ENCODE assay signal across 9 cellular contexts in the genomic region with DNA sequence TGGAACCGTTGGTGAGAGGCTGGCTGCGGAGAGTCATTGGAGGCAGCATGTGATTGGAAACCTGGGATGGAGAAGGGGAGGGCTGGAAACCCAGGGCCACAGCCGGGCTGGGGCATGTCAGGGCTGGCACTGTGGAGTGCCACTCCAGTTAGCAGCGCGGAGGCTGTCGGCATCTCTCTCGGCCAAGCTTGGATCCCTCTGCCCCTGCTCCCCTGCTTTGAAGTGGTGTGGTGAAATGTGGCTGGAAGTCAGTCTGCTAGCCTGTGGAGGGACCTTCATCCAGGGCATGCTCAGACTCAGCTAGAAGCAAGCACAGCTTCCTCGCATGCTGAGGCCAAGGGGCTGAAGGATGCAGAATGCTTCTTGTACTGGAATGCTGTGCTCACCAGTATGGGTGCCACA. TPM values are rescaled to one million over a fixed set of nuclear protein-coding genes. Genes with fewer than 3 reads are reported as not detected.
DNase-seq lines count a peak whose midpoint lies in the region; ATAC-seq and TF ChIP-seq lines count a peak whose summit lies in the region.
"Had no signal": no experiment of that assay in that cellular context is flagged by ENCODE, and none has a peak within 500 bp of the region (broad histone marks: within the 10 kb centered on the region; RNA-seq: fewer than 3 reads in every experiment).

No MANE protein-coding gene starts in this region.

- peaks cover 0 to 7% (median 1%) of the 10 kb centered on the region in 11 donors for H3K9me3 Mint-ChIP-seq in naive thymus-derived CD4-positive, alpha-beta T cell
- H3K9me3 Mint-ChIP-seq in activated CD8-positive, alpha-beta T cell treated with anti-CD3 and anti-CD28 coated beads for 36 hours, result no peaks in the 10 kb centered on the region

- H3K27ac Mint-ChIP-seq in naive thymus-derived CD4-positive, alpha-beta T cell, result peak overlapping the region in 7 of 9 donors; percentile 11 to 73 (median 54)
- no peak overlapping the region for H3K27ac Mint-ChIP-seq in activated CD8-positive, alpha-beta T cell treated with anti-CD3 and anti-CD28 coated beads for 36 hours

- peak; percentile 34 for DNase-seq in AG20443 (ENCODE audit: low spot score)
- DNase-seq in NCI-H1694 (lab: John Stamatoyannopoulos, UW), result peak; percentile 71
- peak; percentile 53 for DNase-seq in cerebellum (ENCODE audit: low spot score)
- DNase-seq in naive thymus-derived CD4-positive, alpha-beta T cell, result no peak
- DNase-seq in activated CD8-positive, alpha-beta memory T cell treated with anti-CD3 and anti-CD28 coated beads for 24 hours, result no peak
- no peak for DNase-seq in activated CD8-positive, alpha-beta T cell treated with anti-CD3 and anti-CD28 coated beads for 36 hours
- DNase-seq: SW 1271 had no signal

- CTCF ChIA-PET in naive thymus-derived CD4-positive, alpha-beta T cell (lab: Charles Lee), result interaction anchor here (0.6 to 1.0 kb wide), 3 partner anchors 15 to 54 kb away, joined by 3 to 4 read pairs (median 3); no protein-coding TSS in a partner anchor
- CTCF ChIA-PET in activated CD8-positive, alpha-beta T cell treated with anti-CD3 and anti-CD28 coated beads for 36 hours (lab: Charles Lee), result interaction anchor here (1.0 to 1.3 kb wide), 2 partner anchors 17 to 161 kb away, joined by 3 to 4 read pairs; no protein-coding TSS in a partner anchor

- no peak overlapping the region for H3K27ac ChIP-seq in naive thymus-derived CD4-positive, alpha-beta T cell (ENCODE audit: low read depth, low read length)

- H3K4me3 Mint-ChIP-seq in naive thymus-derived CD4-positive, alpha-beta T cell, result peak overlapping the region in 8 of 10 donors; percentile 27 to 73 (median 58)
- no peak overlapping the region for H3K4me3 Mint-ChIP-seq in activated CD8-positive, alpha-beta T cell treated with anti-CD3 and anti-CD28 coated beads for 36 hours

- no peaks in the 10 kb centered on the region for H3K27me3 ChIP-seq in naive thymus-derived CD4-positive, alpha-beta T cell (ENCODE audit: control insufficient read depth in 2 of 2, insufficient read depth in 2 of 2, low read length in 2 of 2)

- H3K27me3 Mint-ChIP-seq in naive thymus-derived CD4-positive, alpha-beta T cell, result peaks cover 0 to 12% (median 0%) of the 10 kb centered on the region in 5 donors
- peaks cover 5% of the 10 kb centered on the region for H3K27me3 Mint-ChIP-seq in activated CD8-positive, alpha-beta T cell treated with anti-CD3 and anti-CD28 coated beads for 36 hours

- H3K4me1 Mint-ChIP-seq in naive thymus-derived CD4-positive, alpha-beta T cell, result peaks cover 61 to 93% (median 74%) of the 10 kb centered on the region in 7 donors
- H3K4me1 Mint-ChIP-seq in activated CD8-positive, alpha-beta T cell treated with anti-CD3 and anti-CD28 coated beads for 36 hours (ENCODE audit: low read depth), result peaks cover 56% of the 10 kb centered on the region

- H3K36me3 Mint-ChIP-seq in naive thymus-derived CD4-positive, alpha-beta T cell, result peaks cover 0 to 14% (median 0%) of the 10 kb centered on the region in 5 donors
- H3K36me3 Mint-ChIP-seq in activated CD8-positive, alpha-beta T cell treated with anti-CD3 and anti-CD28 coated beads for 36 hours (ENCODE audit: low read depth), result no peaks in the 10 kb centered on the region

- no peak for ATAC-seq in naive thymus-derived CD4-positive, alpha-beta T cell
- ATAC-seq in HG03097 (IDR thresholded peaks at IDR 0.05; ENCODE audit: low FRiP score, unreplicated experiment) (no peak), HG03378 (IDR thresholded peaks at IDR 0.05; ENCODE audit: unreplicated experiment) (no peak)
- ATAC-seq in activated CD8-positive, alpha-beta T cell treated with anti-CD3 and anti-CD28 coated beads for 36 hours, result no peak

- no peak for TF ChIP-seq CTCF in activated CD8-positive, alpha-beta T cell treated with anti-CD3 and anti-CD28 coated beads for 36 hours (IDR thresholded peaks at IDR 0.05)

- H3K4me1 ChIP-seq in naive thymus-derived CD4-positive, alpha-beta T cell (ENCODE audit: control insufficient read depth in 2 of 2, insufficient read depth in 2 of 2, low read length in 2 of 2), result peaks cover 46 to 61% of the 10 kb centered on the region in 2 donors

- no peaks in the 10 kb centered on the region for H3K9me3 ChIP-seq in naive thymus-derived CD4-positive, alpha-beta T cell (ENCODE audit: control insufficient read depth in 2 of 3, low read length in 3 of 3)

- H3K36me3 ChIP-seq in naive thymus-derived CD4-positive, alpha-beta T cell (ENCODE audit: control insufficient read depth in 2 of 3, insufficient read depth in 3 of 3, low read length in 3 of 3), result no peaks in the 10 kb centered on the region

- no peak overlapping the region for H3K4me3 ChIP-seq in naive thymus-derived CD4-positive, alpha-beta T cell (ENCODE audit: low read length)

- POLR2A ChIA-PET in naive thymus-derived CD4-positive, alpha-beta T cell (lab: Charles Lee), result interaction anchor here (0.6 to 2.3 kb wide), 2 partner anchors 13 to 161 kb away, joined by 5 to 8 read pairs; partner anchors contain the start of gene SLCO3A1
- POLR2A ChIA-PET in activated CD8-positive, alpha-beta T cell treated with anti-CD3 and anti-CD28 coated beads for 36 hours (lab: Charles Lee), result no interaction called here

- intact Hi-C loops in naive thymus-derived CD4-positive, alpha-beta T cell (cut with micrococcal nuclease), result loop anchor here (1.0 kb wide), 1 partner anchor 9 kb away; no protein-coding TSS in a partner anchor
- intact Hi-C loops in activated CD8-positive, alpha-beta T cell treated with anti-CD3 and anti-CD28 coated beads for 36 hours (cut with micrococcal nuclease), result no loop called here

RNA-seq across cellular contexts. Expression of gene SLCO3A1, which starts 13.5 kb away (rescaled TPM):
- total RNA-seq in cerebellum, result 5.2 TPM
- total RNA-seq in naive thymus-derived CD4-positive, alpha-beta T cell, result 10 to 100 TPM; 16.9 to 69.1 (median 25.4) TPM
- 10 to 100 TPM; 15.4 to 24.3 TPM for polyA plus RNA-seq in naive thymus-derived CD4-positive, alpha-beta T cell
- total RNA-seq in activated CD8-positive, alpha-beta T cell treated with anti-CD3 and anti-CD28 coated beads for 36 hours, result 1 to 10 TPM; 4.2 to 4.8 TPM

Comparison
In these comparisons a context has a peak if more than half of its experiments do, and no peak if none do; other contexts are left out.
1. DNase-seq: peak in AG20443 (single experiment), NCI-H1694 (single experiment) and cerebellum (single experiment); none in naive thymus-derived CD4-positive, alpha-beta T cell (0 of 9), activated CD8-positive, alpha-beta memory T cell treated with anti-CD3 and anti-CD28 coated beads for 24 hours (single experiment) and activated CD8-positive, alpha-beta T cell treated with anti-CD3 and anti-CD28 coated beads for 36 hours (single experiment).